8 cellular contexts compared by ENCODE assay signal in genomic region chr10:49398000-49398861, GRCh38. TPM values are rescaled to one million over a fixed set of nuclear protein-coding genes. Genes with fewer than 3 reads are reported as not detected.
A peak's percentile ranks its signal among the peaks of the same experiment; 100 is the strongest.
DNase-seq lines count a peak whose midpoint lies in the region; ATAC-seq and TF ChIP-seq lines count a peak whose summit lies in the region.

No MANE protein-coding gene starts in this region.

- peaks cover 4% of the 10 kb centered on the region for H3K4me1 ChIP-seq in mucosa of descending colon (ENCODE audit: low read depth)

- no peaks in the 10 kb centered on the region for H3K9me3 ChIP-seq in mucosa of descending colon

- intact Hi-C loops in mucosa of descending colon (cut with DNase I, micrococcal nuclease), result no loop called here

- no peak for TF ChIP-seq CTCF in epithelial cell of esophagus (IDR thresholded peaks at IDR 0.05; ENCODE audit: insufficient read depth, low read depth, low read length, missing control alignments)
- TF ChIP-seq CTCF in mucosa of descending colon (IDR thresholded peaks at IDR 0.05), result no peak

- DNase-seq in HPDE6-E6E7 (ENCODE audit: extremely low spot score), result peak; percentile 71
- DNase-seq in activated CD8-positive, alpha-beta memory T cell treated with anti-CD3 and anti-CD28 coated beads for 48 hours (ENCODE audit: low read depth in 2 of 3, low spot score in 2 of 3), result peak in 2 of 3 experiments; percentile 28 to 35
- peak; percentile 73 for DNase-seq in epithelial cell of esophagus (ENCODE audit: low read depth)
- peak in 2 of 3 donors; percentile 66 to 71 for DNase-seq in mucosa of descending colon
- DNase-seq in stimulated activated naive CD8-positive, alpha-beta T cell treated with anti-CD3 and anti-CD28 coated beads, Interleukin-15, Interleukin-2, amounts not matched to agents 100 U/mL and 50 U/mL, for 24 hours, result peak; percentile 74
- no peak for DNase-seq in NCI-H187 (lab: John Stamatoyannopoulos, UW)

- H3K4me3 ChIP-seq in epithelial cell of esophagus (ENCODE audit: low read length) (peak overlapping the region; percentile 18), mucosa of descending colon (no peak overlapping the region)

- no peaks in the 10 kb centered on the region for H3K36me3 ChIP-seq in mucosa of descending colon (ENCODE audit: low read depth)

- peak; percentile 86 for ATAC-seq in GM18498 (IDR thresholded peaks at IDR 0.05; ENCODE audit: unreplicated experiment)
- ATAC-seq in mucosa of descending colon, result peak; percentile 79
- ATAC-seq in stimulated activated naive CD8-positive, alpha-beta T cell treated with anti-CD3 and anti-CD28 coated beads, Interleukin-15, Interleukin-2, amounts not matched to agents 100 U/mL and 50 U/mL, for 24 hours, result peak; percentile 80
- ATAC-seq in GM21528 (IDR thresholded peaks at IDR 0.05; ENCODE audit: low FRiP score, unreplicated experiment), result no peak

RNA-seq across cellular contexts. Expression of gene DRGX, which starts 2.3 kb away (rescaled TPM):
- total RNA-seq in mucosa of descending colon, result under 1 TPM; 0.10 to 0.35 (median 0.22) TPM

Comparison
In these comparisons a context has a peak if more than half of its experiments do, and no peak if none do; other contexts are left out.
1. DNase-seq: peak in HPDE6-E6E7 (single experiment), activated CD8-positive, alpha-beta memory T cell treated with anti-CD3 and anti-CD28 coated beads for 48 hours (2 of 3), epithelial cell of esophagus (single experiment), mucosa of descending colon (2 of 3) and stimulated activated naive CD8-positive, alpha-beta T cell treated with anti-CD3 and anti-CD28 coated beads, Interleukin-15, Interleukin-2, amounts not matched to agents 100 U/mL and 50 U/mL, for 24 hours (single experiment); none in NCI-H187 (0 of 2).